In the genomic region with DNA sequence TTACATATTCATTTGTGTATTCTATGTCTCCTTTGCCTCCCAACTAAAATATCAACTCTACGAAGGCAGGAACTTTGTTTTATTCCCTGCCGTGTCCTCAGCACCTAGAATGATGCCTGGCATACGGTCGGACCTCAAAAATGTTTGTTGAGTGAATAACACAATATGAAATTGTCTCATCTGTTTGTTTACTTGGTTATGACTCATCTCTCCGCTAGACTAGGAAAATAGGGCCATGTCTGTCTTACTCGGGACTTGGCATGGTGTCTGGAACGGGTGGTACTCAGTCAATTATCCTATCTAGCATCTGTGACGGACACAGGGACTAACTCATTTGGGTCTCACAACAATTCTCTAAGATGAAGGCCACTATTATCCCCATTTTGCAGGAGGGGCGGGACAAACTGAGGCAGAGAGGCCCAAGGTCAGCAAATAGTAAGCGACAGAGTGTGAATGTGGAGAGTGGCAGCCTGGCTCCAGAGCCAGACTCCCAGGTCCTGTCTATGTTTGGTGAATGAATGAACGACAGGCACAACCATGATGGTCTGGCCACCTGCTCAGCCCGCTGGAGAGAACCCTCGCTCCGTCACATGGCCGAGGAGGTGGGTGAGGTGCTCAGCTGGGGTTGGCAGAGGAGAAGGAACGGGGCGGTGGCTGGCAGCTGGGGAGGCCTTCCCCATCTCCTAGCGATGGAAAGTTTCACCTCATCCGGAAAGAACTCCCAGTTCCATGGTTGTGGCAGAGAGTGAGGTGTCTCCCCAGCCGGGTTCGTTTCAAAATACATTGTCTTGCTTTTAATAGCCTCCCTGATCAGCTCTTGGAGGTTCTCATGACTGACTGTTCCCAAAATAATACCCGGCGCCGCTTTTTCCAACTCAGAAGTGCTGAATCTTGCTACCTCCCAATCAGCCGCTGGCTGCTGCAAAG, we compare ENCODE assay signal across 2 cellular contexts.
TF ChIP-seq lines count a peak whose summit lies in the region.

No MANE protein-coding gene starts in this region.

TF ChIP-seq in HCT116, 20 proteins besides CTCF, POLR2A, EP300 and RAD21:
- TF ChIP-seq, protein P1, sequence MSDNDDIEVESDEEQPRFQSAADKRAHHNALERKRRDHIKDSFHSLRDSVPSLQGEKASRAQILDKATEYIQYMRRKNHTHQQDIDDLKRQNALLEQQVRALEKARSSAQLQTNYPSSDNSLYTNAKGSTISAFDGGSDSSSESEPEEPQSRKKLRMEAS (IDR thresholded peaks at IDR 0.05): no peak
- TF ChIP-seq EGR1 (IDR thresholded peaks at IDR 0.05; ENCODE audit: low read depth) (no peak), FOSL1 (IDR thresholded peaks at IDR 0.05; ENCODE audit: low read depth) (peak; percentile 23; the same call in 1 of the 2 replicates), ZNF274 (IDR thresholded peaks at IDR 0.05; ENCODE audit: low read depth, low read length) (no peak), JUND (IDR thresholded peaks at IDR 0.05) (peak; percentile 19; the same call in 1 of the 2 replicates), YY1 (IDR thresholded peaks at IDR 0.05; ENCODE audit: extremely low read depth, insufficient replicate concordance, low read depth, low read length) (no peak), CBX3 (IDR thresholded peaks at IDR 0.05; ENCODE audit: low read depth) (no peak), POLR2AphosphoS5 (IDR thresholded peaks at IDR 0.05; ENCODE audit: low read depth, low read length) (no peak), SP1 (IDR thresholded peaks at IDR 0.05; ENCODE audit: low read depth) (no peak)
- TF ChIP-seq, protein P2, sequence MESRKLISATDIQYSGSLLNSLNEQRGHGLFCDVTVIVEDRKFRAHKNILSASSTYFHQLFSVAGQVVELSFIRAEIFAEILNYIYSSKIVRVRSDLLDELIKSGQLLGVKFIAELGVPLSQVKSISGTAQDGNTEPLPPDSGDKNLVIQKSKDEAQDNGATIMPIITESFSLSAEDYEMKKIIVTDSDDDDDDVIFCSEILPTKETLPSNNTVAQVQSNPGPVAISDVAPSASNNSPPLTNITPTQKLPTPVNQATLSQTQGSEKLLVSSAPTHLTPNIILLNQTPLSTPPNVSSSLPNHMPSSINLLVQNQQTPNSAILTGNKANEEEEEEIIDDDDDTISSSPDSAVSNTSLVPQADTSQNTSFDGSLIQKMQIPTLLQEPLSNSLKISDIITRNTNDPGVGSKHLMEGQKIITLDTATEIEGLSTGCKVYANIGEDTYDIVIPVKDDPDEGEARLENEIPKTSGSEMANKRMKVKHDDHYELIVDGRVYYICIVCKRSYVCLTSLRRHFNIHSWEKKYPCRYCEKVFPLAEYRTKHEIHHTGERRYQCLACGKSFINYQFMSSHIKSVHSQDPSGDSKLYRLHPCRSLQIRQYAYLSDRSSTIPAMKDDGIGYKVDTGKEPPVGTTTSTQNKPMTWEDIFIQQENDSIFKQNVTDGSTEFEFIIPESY (IDR thresholded peaks at IDR 0.05; ENCODE audit: extremely low read depth, insufficient replicate concordance, low read length): no peak
- TF ChIP-seq, protein P3, sequence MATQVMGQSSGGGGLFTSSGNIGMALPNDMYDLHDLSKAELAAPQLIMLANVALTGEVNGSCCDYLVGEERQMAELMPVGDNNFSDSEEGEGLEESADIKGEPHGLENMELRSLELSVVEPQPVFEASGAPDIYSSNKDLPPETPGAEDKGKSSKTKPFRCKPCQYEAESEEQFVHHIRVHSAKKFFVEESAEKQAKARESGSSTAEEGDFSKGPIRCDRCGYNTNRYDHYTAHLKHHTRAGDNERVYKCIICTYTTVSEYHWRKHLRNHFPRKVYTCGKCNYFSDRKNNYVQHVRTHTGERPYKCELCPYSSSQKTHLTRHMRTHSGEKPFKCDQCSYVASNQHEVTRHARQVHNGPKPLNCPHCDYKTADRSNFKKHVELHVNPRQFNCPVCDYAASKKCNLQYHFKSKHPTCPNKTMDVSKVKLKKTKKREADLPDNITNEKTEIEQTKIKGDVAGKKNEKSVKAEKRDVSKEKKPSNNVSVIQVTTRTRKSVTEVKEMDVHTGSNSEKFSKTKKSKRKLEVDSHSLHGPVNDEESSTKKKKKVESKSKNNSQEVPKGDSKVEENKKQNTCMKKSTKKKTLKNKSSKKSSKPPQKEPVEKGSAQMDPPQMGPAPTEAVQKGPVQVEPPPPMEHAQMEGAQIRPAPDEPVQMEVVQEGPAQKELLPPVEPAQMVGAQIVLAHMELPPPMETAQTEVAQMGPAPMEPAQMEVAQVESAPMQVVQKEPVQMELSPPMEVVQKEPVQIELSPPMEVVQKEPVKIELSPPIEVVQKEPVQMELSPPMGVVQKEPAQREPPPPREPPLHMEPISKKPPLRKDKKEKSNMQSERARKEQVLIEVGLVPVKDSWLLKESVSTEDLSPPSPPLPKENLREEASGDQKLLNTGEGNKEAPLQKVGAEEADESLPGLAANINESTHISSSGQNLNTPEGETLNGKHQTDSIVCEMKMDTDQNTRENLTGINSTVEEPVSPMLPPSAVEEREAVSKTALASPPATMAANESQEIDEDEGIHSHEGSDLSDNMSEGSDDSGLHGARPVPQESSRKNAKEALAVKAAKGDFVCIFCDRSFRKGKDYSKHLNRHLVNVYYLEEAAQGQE (IDR thresholded peaks at IDR 0.05; ENCODE audit: low read depth): no peak
TF ChIP-seq in HCT116: peak in this region for 2.

TF ChIP-seq in K562, 482 proteins besides CTCF, POLR2A, EP300 and RAD21:
- TF ChIP-seq FOSL1 (tag; conservative IDR thresholded peaks at IDR 0.05) (peak; percentile 48; the same call in 1 of the 2 replicates), NFATC3 (IDR thresholded peaks at IDR 0.05) (no peak), ZNF41 (CRISPR knock-in tag; conservative IDR thresholded peaks at IDR 0.05) (no peak), TSC22D4 (tag; IDR thresholded peaks at IDR 0.05) (no peak), RBM25 (IDR thresholded peaks at IDR 0.05; ENCODE audit: low read depth, low read length, severe bottlenecking) (peak; percentile 46), SPI1 (IDR thresholded peaks at IDR 0.05; ENCODE audit: borderline replicate concordance, low read depth, low read length) (no peak), PCBP2 (IDR thresholded peaks at IDR 0.05; ENCODE audit: low read depth, low read length, poor library complexity, severe bottlenecking) (no peak), JUND (IDR thresholded peaks at IDR 0.05; ENCODE audit: borderline replicate concordance, low read depth, low read length) (peak; percentile 39; the same call in 1 of the 2 replicates), JUND (tag; IDR thresholded peaks at IDR 0.05; ENCODE audit: borderline replicate concordance, low read depth, low read length) (no peak), RBM39 (optimal IDR thresholded peaks at IDR 0.05; ENCODE audit: low read depth, low read length) (no peak), SRSF1 (IDR thresholded peaks at IDR 0.05; ENCODE audit: low read depth, low read length) (no peak), NBN (IDR thresholded peaks at IDR 0.05; ENCODE audit: low read depth) (no peak), ZNF175 (CRISPR knock-in tag; IDR thresholded peaks at IDR 0.05; ENCODE audit: low read depth) (no peak)
- TF ChIP-seq, protein P4, sequence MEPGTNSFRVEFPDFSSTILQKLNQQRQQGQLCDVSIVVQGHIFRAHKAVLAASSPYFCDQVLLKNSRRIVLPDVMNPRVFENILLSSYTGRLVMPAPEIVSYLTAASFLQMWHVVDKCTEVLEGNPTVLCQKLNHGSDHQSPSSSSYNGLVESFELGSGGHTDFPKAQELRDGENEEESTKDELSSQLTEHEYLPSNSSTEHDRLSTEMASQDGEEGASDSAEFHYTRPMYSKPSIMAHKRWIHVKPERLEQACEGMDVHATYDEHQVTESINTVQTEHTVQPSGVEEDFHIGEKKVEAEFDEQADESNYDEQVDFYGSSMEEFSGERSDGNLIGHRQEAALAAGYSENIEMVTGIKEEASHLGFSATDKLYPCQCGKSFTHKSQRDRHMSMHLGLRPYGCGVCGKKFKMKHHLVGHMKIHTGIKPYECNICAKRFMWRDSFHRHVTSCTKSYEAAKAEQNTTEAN (CRISPR knock-in tag; IDR thresholded peaks at IDR 0.05): no peak
- TF ChIP-seq, protein P5, sequence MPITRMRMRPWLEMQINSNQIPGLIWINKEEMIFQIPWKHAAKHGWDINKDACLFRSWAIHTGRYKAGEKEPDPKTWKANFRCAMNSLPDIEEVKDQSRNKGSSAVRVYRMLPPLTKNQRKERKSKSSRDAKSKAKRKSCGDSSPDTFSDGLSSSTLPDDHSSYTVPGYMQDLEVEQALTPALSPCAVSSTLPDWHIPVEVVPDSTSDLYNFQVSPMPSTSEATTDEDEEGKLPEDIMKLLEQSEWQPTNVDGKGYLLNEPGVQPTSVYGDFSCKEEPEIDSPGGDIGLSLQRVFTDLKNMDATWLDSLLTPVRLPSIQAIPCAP (CRISPR knock-in tag; IDR thresholded peaks at IDR 0.05; ENCODE audit: borderline replicate concordance): no peak
- TF ChIP-seq, protein P6, sequence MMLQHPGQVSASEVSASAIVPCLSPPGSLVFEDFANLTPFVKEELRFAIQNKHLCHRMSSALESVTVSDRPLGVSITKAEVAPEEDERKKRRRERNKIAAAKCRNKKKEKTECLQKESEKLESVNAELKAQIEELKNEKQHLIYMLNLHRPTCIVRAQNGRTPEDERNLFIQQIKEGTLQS (IDR thresholded peaks at IDR 0.05): peak; percentile 64
- TF ChIP-seq, protein P6 (CRISPR knock-in tag; conservative IDR thresholded peaks at IDR 0.05): no peak
